ENCODE assay signal across 19 cellular contexts in the genomic region with DNA sequence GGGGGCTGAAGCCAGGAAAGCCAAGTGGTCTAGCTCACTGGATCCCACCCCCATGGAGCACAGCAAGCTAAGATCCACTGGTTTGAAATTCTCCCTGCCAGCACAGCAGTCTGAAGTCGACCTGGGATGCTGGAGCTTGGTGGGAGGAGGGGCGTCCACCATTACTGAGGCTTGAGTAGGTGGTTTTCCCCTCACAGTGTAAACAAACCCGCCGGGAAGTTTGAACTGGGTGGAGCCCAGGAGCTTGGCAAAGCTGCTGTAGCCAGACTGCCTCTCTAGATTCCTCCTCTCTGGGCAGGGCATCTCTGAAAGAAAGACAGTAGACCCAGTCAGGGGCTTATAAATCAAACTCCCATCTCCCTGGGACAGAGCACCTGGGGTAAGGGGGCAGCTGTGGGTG. TPM values are rescaled to one million over a fixed set of nuclear protein-coding genes. Genes with fewer than 3 reads are reported as not detected.
"Had no signal": no experiment of that assay in that cellular context is flagged by ENCODE, and none has a peak within 500 bp of the region (broad histone marks: within the 10 kb centered on the region; RNA-seq: fewer than 3 reads in every experiment).

No MANE protein-coding gene starts in this region.

RNA-seq across cellular contexts. Expression of gene TMEM174, which starts 34.2 kb away (rescaled TPM):
- total RNA-seq: chondrocyte, dermis blood vessel endothelial cell, dorsolateral prefrontal cortex, endothelial cell of umbilical vein, epithelial cell of proximal tubule, esophagus squamous epithelium, gastrocnemius medialis, glomerular endothelial cell, heart right ventricle, kidney epithelial cell, left lung, left ventricle myocardium superior, lower leg skin, lower lobe of right lung, lung microvascular endothelial cell, mesenteric fat pad, mesothelial cell of epicardium, mucosa of descending colon, myocyte had no signal
